ENCODE assay signal across 9 cellular contexts in the genomic region with DNA sequence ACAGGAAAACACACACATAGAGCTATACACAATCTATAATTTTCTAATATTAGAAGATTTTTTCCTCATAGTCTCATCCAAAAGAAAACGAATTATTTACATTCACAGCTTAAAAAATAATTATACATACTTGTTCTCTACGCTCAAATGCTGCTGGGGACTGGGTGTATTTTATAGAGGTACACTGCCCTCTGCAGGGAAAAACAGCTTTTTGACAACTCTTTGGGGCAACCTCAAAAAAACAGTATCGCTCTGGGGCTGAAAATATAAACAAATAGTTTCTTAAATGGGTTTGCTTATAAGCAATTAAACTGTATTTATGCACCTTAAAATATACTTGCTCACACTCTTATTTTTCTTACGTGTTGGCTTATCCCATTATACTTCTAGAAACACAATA.
A peak's percentile ranks its signal among the peaks of the same experiment; 100 is the strongest.
DNase-seq lines count a peak whose midpoint lies in the region; ATAC-seq, FAIRE-seq and TF ChIP-seq lines count a peak whose summit lies in the region.
"Had no signal": no experiment of that assay in that cellular context is flagged by ENCODE, and none has a peak within 500 bp of the region (broad histone marks: within the 10 kb centered on the region; RNA-seq: fewer than 3 reads in every experiment).

No MANE protein-coding gene starts in this region.

- no peak for TF ChIP-seq EP300 in Ishikawa (IDR thresholded peaks at IDR 0.05; ENCODE audit: borderline replicate concordance)

- no peaks in the 10 kb centered on the region for H3K9me3 ChIP-seq in kidney (ENCODE audit: control insufficient read depth in 1 of 2, low read length in 2 of 2)
- H3K9me3 ChIP-seq: pancreas had no signal

- H3K4me1 ChIP-seq in kidney (ENCODE audit: control insufficient read depth in 1 of 2, insufficient read depth in 1 of 2, low read depth in 1 of 2, low read length in 2 of 2), result no peaks in the 10 kb centered on the region
- H3K4me1 ChIP-seq: pancreas had no signal

- no peaks in the 10 kb centered on the region for H3K36me3 ChIP-seq in kidney (ENCODE audit: control insufficient read depth in 1 of 2, insufficient read depth in 2 of 2, low read length in 2 of 2)
- H3K36me3 ChIP-seq: pancreas had no signal

- in situ Hi-C loops in astrocyte of the cerebellum (cut with HindIII; ENCODE audit: low sequenced_read_pairs), result no loop called here

- peak; percentile 44; the same call in 1 of the 2 replicates for TF ChIP-seq RAD21 in Ishikawa (IDR thresholded peaks at IDR 0.05; ENCODE audit: low read depth)

- H3K4me3 ChIP-seq in astrocyte of the cerebellum (ENCODE audit: low read depth, low read length) (no peak overlapping the region), kidney (ENCODE audit: low read length in 2 of 2) (no peak overlapping the region)
- H3K4me3 ChIP-seq: pancreas had no signal

- peak; percentile 30 for TF ChIP-seq CTCF in astrocyte of the cerebellum (IDR thresholded peaks at IDR 0.05; ENCODE audit: low read depth, low read length, missing control alignments)
- TF ChIP-seq CTCF in kidney (IDR thresholded peaks at IDR 0.05; ENCODE audit: borderline replicate concordance, extremely low read depth, insufficient read depth), result no peak

- DNase-seq in DMS153 treated with DMSO at 0.1 percent for 48 hours (lab: John Stamatoyannopoulos, UW; ENCODE audit: unreplicated experiment) (peak; percentile 57), astrocyte of the cerebellum (ENCODE audit: low read depth) (no peak), lung microvascular endothelial cell (ENCODE audit: low read depth in 2 of 2) (peak; percentile 2 to 20), kidney (no peak)
- DNase-seq in activated CD8-positive, alpha-beta memory T cell treated with anti-CD3 and anti-CD28 coated beads, Interleukin-2, amount 50 U/mL, for 48 hours, result no peak
- DNase-seq: pancreas had no signal

- FAIRE-seq in kidney (lab: Jason Lieb, UNC), result no peak
- FAIRE-seq: pancreas had no signal

- intact Hi-C loops in kidney (cut with DNase I), result no loop called here

- no peak for ATAC-seq in GM21717 (IDR thresholded peaks at IDR 0.05; ENCODE audit: unreplicated experiment)
- ATAC-seq in HG03460 (IDR thresholded peaks at IDR 0.05; ENCODE audit: unreplicated experiment), result no peak
- ATAC-seq: pancreas had no signal

- no peak overlapping the region for H3K27ac ChIP-seq in kidney (ENCODE audit: low read depth in 2 of 2, low read length in 2 of 2)
- H3K27ac ChIP-seq: pancreas had no signal

- no peak overlapping the region for H3K9ac ChIP-seq in kidney (ENCODE audit: low read length in 2 of 2)

TF ChIP-seq in Ishikawa, 13 proteins besides CTCF, POLR2A, EP300 and RAD21:
- TF ChIP-seq YY1 (IDR thresholded peaks at IDR 0.05; ENCODE audit: low read depth) (no peak), NFIC (IDR thresholded peaks at IDR 0.05) (no peak), USF1 (IDR thresholded peaks at IDR 0.05) (no peak), CEBPB (IDR thresholded peaks at IDR 0.05) (no peak), TCF12 (IDR thresholded peaks at IDR 0.05; ENCODE audit: low read depth) (no peak), FOXM1 (IDR thresholded peaks at IDR 0.05; ENCODE audit: borderline replicate concordance, low read depth) (no peak)
- TF ChIP-seq, protein P1, sequence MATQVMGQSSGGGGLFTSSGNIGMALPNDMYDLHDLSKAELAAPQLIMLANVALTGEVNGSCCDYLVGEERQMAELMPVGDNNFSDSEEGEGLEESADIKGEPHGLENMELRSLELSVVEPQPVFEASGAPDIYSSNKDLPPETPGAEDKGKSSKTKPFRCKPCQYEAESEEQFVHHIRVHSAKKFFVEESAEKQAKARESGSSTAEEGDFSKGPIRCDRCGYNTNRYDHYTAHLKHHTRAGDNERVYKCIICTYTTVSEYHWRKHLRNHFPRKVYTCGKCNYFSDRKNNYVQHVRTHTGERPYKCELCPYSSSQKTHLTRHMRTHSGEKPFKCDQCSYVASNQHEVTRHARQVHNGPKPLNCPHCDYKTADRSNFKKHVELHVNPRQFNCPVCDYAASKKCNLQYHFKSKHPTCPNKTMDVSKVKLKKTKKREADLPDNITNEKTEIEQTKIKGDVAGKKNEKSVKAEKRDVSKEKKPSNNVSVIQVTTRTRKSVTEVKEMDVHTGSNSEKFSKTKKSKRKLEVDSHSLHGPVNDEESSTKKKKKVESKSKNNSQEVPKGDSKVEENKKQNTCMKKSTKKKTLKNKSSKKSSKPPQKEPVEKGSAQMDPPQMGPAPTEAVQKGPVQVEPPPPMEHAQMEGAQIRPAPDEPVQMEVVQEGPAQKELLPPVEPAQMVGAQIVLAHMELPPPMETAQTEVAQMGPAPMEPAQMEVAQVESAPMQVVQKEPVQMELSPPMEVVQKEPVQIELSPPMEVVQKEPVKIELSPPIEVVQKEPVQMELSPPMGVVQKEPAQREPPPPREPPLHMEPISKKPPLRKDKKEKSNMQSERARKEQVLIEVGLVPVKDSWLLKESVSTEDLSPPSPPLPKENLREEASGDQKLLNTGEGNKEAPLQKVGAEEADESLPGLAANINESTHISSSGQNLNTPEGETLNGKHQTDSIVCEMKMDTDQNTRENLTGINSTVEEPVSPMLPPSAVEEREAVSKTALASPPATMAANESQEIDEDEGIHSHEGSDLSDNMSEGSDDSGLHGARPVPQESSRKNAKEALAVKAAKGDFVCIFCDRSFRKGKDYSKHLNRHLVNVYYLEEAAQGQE (IDR thresholded peaks at IDR 0.05; ENCODE audit: low read depth), result no peak

Comparison
In these comparisons a context has a peak if more than half of its experiments do, and no peak if none do; other contexts are left out.
1. DNase-seq: peak in DMS153 treated with DMSO at 0.1 percent for 48 hours (single experiment) and lung microvascular endothelial cell (2 of 2); none in astrocyte of the cerebellum (single experiment), kidney (single experiment) and activated CD8-positive, alpha-beta memory T cell treated with anti-CD3 and anti-CD28 coated beads, Interleukin-2, amount 50 U/mL, for 48 hours (single experiment).